8 cellular contexts compared by ENCODE assay signal in genomic region chr1:155688318-155689121, GRCh38. TPM values are rescaled to one million over a fixed set of nuclear protein-coding genes. Genes with fewer than 3 reads are reported as not detected.
DNase-seq lines count a peak whose midpoint lies in the region; ATAC-seq and FAIRE-seq lines count a peak whose summit lies in the region.

DAP3 (plus strand) TSS chr1:155689091; CDS start chr1:155709780, 20,689 bp downstream.
YY1AP1 (minus strand) TSS chr1:155688774; CDS start chr1:155680436, 8,338 bp downstream.

- H3K4me3 ChIP-seq in muscle layer of duodenum (ENCODE audit: low read depth in 1 of 2, low read length in 2 of 2) = peak within 1 kb of the TSS; percentile 79 to 91

- no peak for FAIRE-seq in RCC 7860 (lab: Jason Lieb, UNC)

- peaks cover 0 to 32% of the 10 kb centered on the region in 2 donors for H3K4me1 ChIP-seq in muscle layer of duodenum (ENCODE audit: control insufficient read depth in 1 of 2, insufficient read depth in 2 of 2, low read length in 2 of 2)

- no peaks in the 10 kb centered on the region for H3K27me3 ChIP-seq in muscle layer of duodenum (ENCODE audit: low read depth, low read length)

- ATAC-seq in GM21786 (IDR thresholded peaks at IDR 0.05; ENCODE audit: unreplicated experiment) (peak; percentile 83), esophagus mucosa (peak; percentile 96)

- peak; percentile 74 for DNase-seq in DMS79 (lab: John Stamatoyannopoulos, UW)
- peak; percentile 70 for DNase-seq in RCC 7860 (ENCODE audit: low spot score)
- DNase-seq in activated T-cell treated with anti-CD3 and anti-CD28 coated beads, Interleukin-2, amount 50 U/mL, for 48 hours = peak; percentile 95 to 96
- peak; percentile 80 to 82 for DNase-seq in stimulated activated CD8-positive, alpha-beta memory T cell treated with anti-CD3 and anti-CD28 coated beads, Interleukin-7, amount 100 ng/mL, for 1 hour (ENCODE audit: low read depth in 2 of 2)

- H3K9me3 ChIP-seq in KOPT-K1 (ENCODE audit: insufficient read depth, low read length, poor library complexity, severe bottlenecking) (peaks cover 16% of the 10 kb centered on the region), muscle layer of duodenum (ENCODE audit: control insufficient read depth in 1 of 2, low read length in 2 of 2) (no peaks in the 10 kb centered on the region)

- H3K36me3 ChIP-seq in KOPT-K1 (ENCODE audit: insufficient read depth, low read length) (peaks cover 46% of the 10 kb centered on the region), muscle layer of duodenum (ENCODE audit: control insufficient read depth in 1 of 2, insufficient read depth in 2 of 2, low read length in 2 of 2) (peaks cover 4 to 10% of the 10 kb centered on the region in 2 donors)

- H3K27ac ChIP-seq in KOPT-K1 (ENCODE audit: low read depth, low read length, poor library complexity, severe bottlenecking) = peak within 1 kb of the TSS; percentile 99
- peak within 1 kb of the TSS; percentile 84 for H3K27ac ChIP-seq in muscle layer of duodenum (ENCODE audit: low read length)

RNA-seq across cellular contexts. Expression of gene DAP3, which starts in this region (rescaled TPM):
- total RNA-seq in esophagus mucosa = 69.7 TPM

RNA-seq across cellular contexts. Expression of gene YY1AP1, which starts in this region (rescaled TPM):
- total RNA-seq in esophagus mucosa = 40.3 TPM

Comparison
In these comparisons a context has a peak if more than half of its experiments do, and no peak if none do; other contexts are left out.
1. Peak in every context shown above with its lines: DNase-seq, ATAC-seq, H3K4me3 ChIP-seq and H3K27ac ChIP-seq.